1 cellular context compared by ENCODE assay signal in the genomic region with DNA sequence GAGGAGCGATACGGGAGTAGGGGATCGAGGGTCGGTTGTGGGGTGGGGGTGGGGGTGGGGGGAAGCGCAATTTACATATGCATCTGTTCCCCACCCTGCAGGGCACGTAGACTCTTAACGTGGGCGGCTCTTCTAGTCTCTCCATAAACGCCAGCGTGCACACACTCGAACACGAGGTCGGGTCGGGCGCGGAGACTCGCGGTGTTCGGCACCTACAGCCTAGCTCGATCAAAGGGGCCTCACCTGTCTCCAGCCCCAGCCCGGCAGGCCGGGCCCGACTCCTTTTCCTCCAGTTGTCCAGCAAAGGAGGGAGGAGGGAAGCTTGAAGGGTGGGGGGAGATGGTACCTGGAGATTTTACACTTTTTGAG.
TF ChIP-seq lines count a peak whose summit lies in the region.

No MANE protein-coding gene starts in this region.

TF ChIP-seq in A549, 52 proteins besides CTCF, POLR2A, EP300 and RAD21 (continued from another document):
- TF ChIP-seq E2F6 (IDR thresholded peaks at IDR 0.05; ENCODE audit: borderline replicate concordance, low read depth) (no peak), MAX (IDR thresholded peaks at IDR 0.05) (no peak), JUN (IDR thresholded peaks at IDR 0.05) (no peak), EHMT2 (IDR thresholded peaks at IDR 0.05; ENCODE audit: low read depth) (no peak), KDM1A (IDR thresholded peaks at IDR 0.05; ENCODE audit: low read depth) (no peak), KDM5A (IDR thresholded peaks at IDR 0.05) (no peak), NR3C1 (IDR thresholded peaks at IDR 0.05) (no peak), ELK1 (IDR thresholded peaks at IDR 0.05; ENCODE audit: low read depth, low read length) (no peak), HOXB5 (CRISPR knock-in tag; IDR thresholded peaks at IDR 0.05) (no peak), FOXS1 (CRISPR knock-in tag; IDR thresholded peaks at IDR 0.05) (no peak)
